In the genomic region with DNA sequence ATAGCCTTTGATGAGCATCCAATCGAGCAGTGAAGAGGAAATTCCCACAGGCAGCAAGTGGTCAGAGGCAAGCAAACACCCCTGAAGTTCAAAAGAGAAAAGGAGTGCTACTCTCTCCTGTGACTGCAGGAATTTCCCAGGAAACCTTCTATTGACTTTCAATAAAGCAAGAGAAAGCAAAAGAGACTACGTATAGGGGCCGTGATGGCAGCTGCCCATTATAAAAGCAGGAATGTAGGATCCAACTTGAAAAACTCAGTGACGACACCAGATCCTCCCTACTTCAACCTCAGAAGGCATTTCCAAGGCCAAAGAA, we compare ENCODE assay signal across 11 cellular contexts.
"Had no signal": no experiment of that assay in that cellular context is flagged by ENCODE, and none has a peak within 500 bp of the region (broad histone marks: within the 10 kb centered on the region; RNA-seq: fewer than 3 reads in every experiment).

No MANE protein-coding gene starts in this region.

- H3K9me3 ChIP-seq: colonic mucosa, thoracic aorta had no signal

- H3K36me3 ChIP-seq: colonic mucosa had no signal

- H3K27ac Mint-ChIP-seq: activated B cell treated with CpG ODN at 0.5 μM for 24 hours; activated CD4-positive, alpha-beta memory T cell treated with anti-CD3 and anti-CD28 coated beads for 36 hours had no signal

- DNase-seq: activated B cell treated with CpG ODN at 0.5 μM for 24 hours; activated CD4-positive, alpha-beta memory T cell treated with anti-CD3 and anti-CD28 coated beads for 36 hours; activated CD4-positive, alpha-beta T cell treated with anti-CD3 and anti-CD28 coated beads for 4 hours; activated naive CD4-positive, alpha-beta T cell treated with anti-CD3 and anti-CD28 coated beads, Interleukin-2, amount 50 U/mL, for 16 hours; colonic mucosa; immature natural killer cell; natural killer cell; nucleus accumbens; stimulated activated naive B cell treated with anti-CD40 and anti-IgM and Interleukin-4, amounts not matched to agents 10 μg/mL and 1 μg/mL and 100 μg/mL, for 72 hours had no signal

- H3K27me3 ChIP-seq: colonic mucosa had no signal

- H3K36me3 Mint-ChIP-seq: natural killer cell had no signal

- H3K27ac ChIP-seq: colonic mucosa, thoracic aorta had no signal

- H3K4me1 Mint-ChIP-seq: activated B cell treated with CpG ODN at 0.5 μM for 24 hours; central memory CD8-positive, alpha-beta T cell; immature natural killer cell; stimulated activated naive B cell treated with anti-CD40 and anti-IgM and Interleukin-4, amounts not matched to agents 10 μg/mL and 1 μg/mL and 100 μg/mL, for 72 hours had no signal

- H3K4me3 Mint-ChIP-seq: activated B cell treated with CpG ODN at 0.5 μM for 24 hours; activated CD4-positive, alpha-beta memory T cell treated with anti-CD3 and anti-CD28 coated beads for 36 hours; central memory CD8-positive, alpha-beta T cell; immature natural killer cell; natural killer cell; stimulated activated naive B cell treated with anti-CD40 and anti-IgM and Interleukin-4, amounts not matched to agents 10 μg/mL and 1 μg/mL and 100 μg/mL, for 72 hours had no signal

- H3K9me3 Mint-ChIP-seq: activated B cell treated with CpG ODN at 0.5 μM for 24 hours; activated CD4-positive, alpha-beta memory T cell treated with anti-CD3 and anti-CD28 coated beads for 36 hours; central memory CD8-positive, alpha-beta T cell; immature natural killer cell; natural killer cell; stimulated activated naive B cell treated with anti-CD40 and anti-IgM and Interleukin-4, amounts not matched to agents 10 μg/mL and 1 μg/mL and 100 μg/mL, for 72 hours had no signal

- H3K4me1 ChIP-seq: colonic mucosa had no signal

- H3K27me3 Mint-ChIP-seq: activated B cell treated with CpG ODN at 0.5 μM for 24 hours; activated CD4-positive, alpha-beta memory T cell treated with anti-CD3 and anti-CD28 coated beads for 36 hours; central memory CD8-positive, alpha-beta T cell; stimulated activated naive B cell treated with anti-CD40 and anti-IgM and Interleukin-4, amounts not matched to agents 10 μg/mL and 1 μg/mL and 100 μg/mL, for 72 hours had no signal

- H3K4me3 ChIP-seq: colonic mucosa, thoracic aorta had no signal

- ATAC-seq: natural killer cell; stimulated activated naive B cell treated with anti-CD40 and anti-IgM and Interleukin-4, amounts not matched to agents 10 μg/mL and 1 μg/mL and 100 μg/mL, for 72 hours had no signal
